8 cellular contexts compared by ENCODE assay signal in genomic region chr1:40316595-40317393, GRCh38. TPM values are rescaled to one million over a fixed set of nuclear protein-coding genes. Genes with fewer than 3 reads are reported as not detected.
DNase-seq lines count a peak whose midpoint lies in the region; ATAC-seq and TF ChIP-seq lines count a peak whose summit lies in the region.

TSS of gene COL9A2 (minus strand) at chr1:40317286. CDS start at chr1:40317197, 89 bp downstream.

- TF ChIP-seq CTCF in CD4-positive, alpha-beta T cell (IDR thresholded peaks at IDR 0.05), result no peak
- TF ChIP-seq CTCF in IMR-90 (conservative IDR thresholded peaks at IDR 0.05; ENCODE audit: low read depth, low read length), result no peak
- TF ChIP-seq CTCF in VCaP (conservative IDR thresholded peaks at IDR 0.05), result peak; percentile 27; the same call in 1 of the 2 replicates
- TF ChIP-seq CTCF in mammary epithelial cell (conservative IDR thresholded peaks at IDR 0.05 in 1 of 2, IDR thresholded peaks at IDR 0.05 in 1 of 2; ENCODE audit: extremely low read depth in 1 of 2, insufficient read depth in 1 of 2, low read depth in 1 of 2, low read length in 2 of 2), result no peak

- H3K36me3 Mint-ChIP-seq in CD4-positive, alpha-beta T cell (ENCODE audit: low read depth), result no peaks in the 10 kb centered on the region

- CTCF ChIA-PET in CD4-positive, alpha-beta T cell (lab: Charles Lee), result interaction anchor here (0.6 to 3.4 kb wide), 10 partner anchors 18 to 173 kb away, joined by 3 to 27 read pairs (median 5); no protein-coding TSS in a partner anchor
- CTCF ChIA-PET in IMR-90 (lab: Yijun Ruan, JAX), result interaction anchor here (1.3 to 2.8 kb wide), 4 partner anchors 19 to 173 kb away, joined by 4 to 16 read pairs (median 10); no protein-coding TSS in a partner anchor
- CTCF ChIA-PET in mammary epithelial cell (lab: Charles Lee; ENCODE audit: low non-redundant PET), result no interaction called here

- H3K23ac ChIP-seq in IMR-90 (ENCODE audit: low read depth, low read length), result no peak within 1 kb of the TSS

- POLR2A ChIA-PET in CD4-positive, alpha-beta T cell (lab: Charles Lee), result interaction anchor here (0.9 to 3.2 kb wide), 9 partner anchors 26 to 164 kb away, joined by 3 to 24 read pairs (median 4); partner anchors contain the start of gene SMAP2
- POLR2A ChIA-PET in IMR-90 (lab: Charles Lee; ENCODE audit: unreplicated experiment), result no interaction called here

- in situ Hi-C loops in IMR-90 (cut with MboI; ENCODE audit: low sequenced_read_pairs), result no loop called here
- in situ Hi-C loops in mammary epithelial cell (cut with MboI; ENCODE audit: low sequenced_read_pairs in 2 of 2), result no loop called here

- no peak within 1 kb of the TSS for H2BK5ac ChIP-seq in IMR-90 (ENCODE audit: low read depth, low read length, poor library complexity, severe bottlenecking)

- peak; percentile 50 for ATAC-seq in CD4-positive, alpha-beta T cell (ENCODE audit: poor library complexity)
- ATAC-seq in IMR-90 (ENCODE audit: low read depth), result peak; percentile 11
- ATAC-seq in GM21825 (IDR thresholded peaks at IDR 0.05; ENCODE audit: unreplicated experiment), result no peak

- H3K9me1 ChIP-seq in IMR-90 (ENCODE audit: insufficient read depth, low read length), result 0 out of 2 replicates have a peak, but pooled peaks cover 3% of the 10 kb centered on the region

- H2AFZ ChIP-seq in IMR-90 (replicated peaks; ENCODE audit: low read length, poor library complexity) (peak within 1 kb of the TSS; percentile 99), mammary epithelial cell (ENCODE audit: low read depth, low read length) (peak within 1 kb of the TSS; percentile 100)

- H3K36me3 ChIP-seq in IMR-90 (ENCODE audit: control insufficient read depth, insufficient read depth, low read length) (no peaks in the 10 kb centered on the region), mammary epithelial cell (ENCODE audit: insufficient read depth, low read length) (no peaks in the 10 kb centered on the region)

- no peak for TF ChIP-seq RAD21 in IMR-90 (IDR thresholded peaks at IDR 0.05; ENCODE audit: low read length)

- H2BK20ac ChIP-seq in IMR-90 (ENCODE audit: low read depth, low read length), result no peak within 1 kb of the TSS

- TF ChIP-seq POLR2A in IMR-90 (IDR thresholded peaks at IDR 0.05; ENCODE audit: low read depth, low read length), result no peak

- H3K27me3 Mint-ChIP-seq in CD4-positive, alpha-beta T cell, result peaks cover 24% of the 10 kb centered on the region

- peaks cover 13% of the 10 kb centered on the region; the same call in 1 of the 2 replicates for H3K4me1 ChIP-seq in IMR-90 (ENCODE audit: control insufficient read depth, insufficient read depth, low read length)
- peaks cover 20% of the 10 kb centered on the region for H3K4me1 ChIP-seq in mammary epithelial cell (ENCODE audit: insufficient read depth, low read length)

- no peak within 1 kb of the TSS; the same call in 1 of the 2 replicates for H3K4ac ChIP-seq in IMR-90 (ENCODE audit: low read depth, low read length)

- H3K9ac ChIP-seq in IMR-90 (ENCODE audit: low read depth, low read length), result no peak within 1 kb of the TSS
- H3K9ac ChIP-seq in mammary epithelial cell (ENCODE audit: insufficient read depth, low read length), result no peak within 1 kb of the TSS

- H4K5ac ChIP-seq in IMR-90 (ENCODE audit: low read depth, low read length), result no peak within 1 kb of the TSS

- peak within 1 kb of the TSS; percentile 90 for H3K4me3 Mint-ChIP-seq in CD4-positive, alpha-beta T cell

- H3K4me2 ChIP-seq in IMR-90 (ENCODE audit: low read depth, low read length), result peak within 1 kb of the TSS; percentile 84
- peak within 1 kb of the TSS; percentile 92 for H3K4me2 ChIP-seq in mammary epithelial cell (ENCODE audit: insufficient read depth, low read depth, low read length)

- H4K8ac ChIP-seq in IMR-90 (ENCODE audit: low read depth in 2 of 2, low read length in 2 of 2), result no peak within 1 kb of the TSS

- no peak within 1 kb of the TSS for H3K56ac ChIP-seq in IMR-90 (ENCODE audit: extremely low read depth, insufficient read depth, low read length)

- H3K27ac Mint-ChIP-seq in CD4-positive, alpha-beta T cell, result peak within 1 kb of the TSS; percentile 64

- 8% methylated on average over 30 of the region's 84 CpGs; no CpG with 5 or more reads in 1 of the 2 experiments for WGBS in IMR-90 (ENCODE audit: extremely low coverage in 2 of 2, insufficient read length in 1 of 2), 2 experiments
- WGBS in mammary epithelial cell (ENCODE audit: low coverage, missing lambda C conversion rate), result no CpG with 5 or more reads among the region's 84 CpGs

- H3K4me1 Mint-ChIP-seq in CD4-positive, alpha-beta T cell (ENCODE audit: low read depth), result peaks cover 37% of the 10 kb centered on the region

- no peak within 1 kb of the TSS for H3K18ac ChIP-seq in IMR-90 (ENCODE audit: low read depth, low read length)

- dilution Hi-C loops in IMR-90 (cut with HindIII; ENCODE audit: low sequenced_read_pairs, unreplicated experiment) (no loop called here), mammary epithelial cell (cut with HindIII; ENCODE audit: low sequenced_read_pairs) (no loop called here)

- H4K20me1 ChIP-seq in IMR-90 (ENCODE audit: insufficient read depth, low read length) (no peaks in the 10 kb centered on the region), mammary epithelial cell (ENCODE audit: insufficient read depth, low read length) (no peaks in the 10 kb centered on the region)

- intact Hi-C loops in CD4-positive, alpha-beta T cell (cut with DNase I, micrococcal nuclease), result loop anchor here in 1 of 2 experiments (1.0 to 5.0 kb wide), 2 partner anchors 88 to 154 kb away; partner anchors contain the start of gene RLF
- intact Hi-C loops in IMR-90 (cut with micrococcal nuclease) (loop anchor here (5.0 kb wide), 1 partner anchor 174 kb away; no protein-coding TSS in a partner anchor), mammary epithelial cell (cut with micrococcal nuclease) (no loop called here)

- no peaks in the 10 kb centered on the region for H3K79me1 ChIP-seq in IMR-90 (ENCODE audit: low read depth in 1 of 2, low read length in 2 of 2)

- peak in 9 of 10 experiments; percentile 31 to 68 (median 48) for DNase-seq in CD4-positive, alpha-beta T cell
- no peak for DNase-seq in IMR-90
- no peak for DNase-seq in mammary epithelial cell
- DNase-seq in kidney tubule cell (ENCODE audit: low spot score), result peak; percentile 33
- DNase-seq in stimulated activated CD4-positive, alpha-beta T cell treated with anti-CD3 and anti-CD28 coated beads, Interleukin-1b, Interleukin-23, amount 100 ng/mL, for 1 hour (ENCODE audit: low read depth in 2 of 2), result peak; percentile 21 to 22
- DNase-seq in AG08395 (ENCODE audit: low spot score), result no peak

- no peak within 1 kb of the TSS for H3K27ac ChIP-seq in CD4-positive, alpha-beta T cell (ENCODE audit: low read depth, low read length)
- no peak within 1 kb of the TSS for H3K27ac ChIP-seq in IMR-90 (ENCODE audit: insufficient read depth, low read length)
- peak within 1 kb of the TSS; percentile 67; the same call in 1 of the 2 replicates for H3K27ac ChIP-seq in VCaP
- H3K27ac ChIP-seq in mammary epithelial cell (ENCODE audit: insufficient read depth, low read depth, low read length), result no peak within 1 kb of the TSS

- no peaks in the 10 kb centered on the region for H3K27me3 ChIP-seq in CD4-positive, alpha-beta T cell (ENCODE audit: control insufficient read depth, insufficient read depth, low read length)
- peaks cover 37% of the 10 kb centered on the region for H3K27me3 ChIP-seq in IMR-90 (ENCODE audit: control insufficient read depth, insufficient read depth, low read length)
- H3K27me3 ChIP-seq in mammary epithelial cell (ENCODE audit: insufficient read depth, low read length), result peaks cover 14% of the 10 kb centered on the region

- H3K4me3 ChIP-seq in IMR-90 (ENCODE audit: insufficient read depth, low read depth, low read length) (peak within 1 kb of the TSS; percentile 33), mammary epithelial cell (replicated peaks in 1 of 3; ENCODE audit: insufficient read depth in 1 of 3, low read depth in 2 of 3, low read length in 3 of 3) (peak within 1 kb of the TSS in 2 of 3 experiments; percentile 29 to 30)

- peak within 1 kb of the TSS; percentile 87 for H2AK9ac ChIP-seq in IMR-90 (replicated peaks; ENCODE audit: low read depth, low read length, poor library complexity)

- no peaks in the 10 kb centered on the region for H3K79me2 ChIP-seq in mammary epithelial cell (ENCODE audit: insufficient read depth, low read length)

- H4K91ac ChIP-seq in IMR-90 (ENCODE audit: insufficient read depth, low read depth, low read length), result no peak within 1 kb of the TSS

- no peak within 1 kb of the TSS for H2AK5ac ChIP-seq in IMR-90 (ENCODE audit: low read depth, low read length)

- H2BK120ac ChIP-seq in IMR-90 (ENCODE audit: low read depth, low read length), result no peak within 1 kb of the TSS

- no peaks in the 10 kb centered on the region for H3K9me3 Mint-ChIP-seq in CD4-positive, alpha-beta T cell

- H2BK15ac ChIP-seq in IMR-90 (ENCODE audit: low read depth, low read length), result no peak within 1 kb of the TSS

- no peaks in the 10 kb centered on the region for H3K9me3 ChIP-seq in CD4-positive, alpha-beta T cell (ENCODE audit: control insufficient read depth, low read length)
- H3K9me3 ChIP-seq in IMR-90 (ENCODE audit: control insufficient read depth, insufficient read depth, low read length) (no peaks in the 10 kb centered on the region), mammary epithelial cell (replicated peaks; ENCODE audit: insufficient read depth, low read length) (no peaks in the 10 kb centered on the region)

- BruUV-seq in IMR-90 (replicated peaks; lab: Mats Ljungman, UMichigan) (no TSS peak), mammary epithelial cell (replicated peaks; lab: Mats Ljungman, UMichigan) (no TSS peak)

- H3K14ac ChIP-seq in IMR-90 (replicated peaks; ENCODE audit: low read depth, low read length), result no peak within 1 kb of the TSS

TF ChIP-seq in IMR-90, 13 proteins besides CTCF, POLR2A, EP300 and RAD21 (continues in another document):
- TF ChIP-seq MXI1 (IDR thresholded peaks at IDR 0.05; ENCODE audit: borderline replicate concordance, low read depth, low read length), result no peak
- no peak for TF ChIP-seq NFE2L2 (IDR thresholded peaks at IDR 0.05; ENCODE audit: low read depth, low read length)
- no peak for TF ChIP-seq BHLHE40 (IDR thresholded peaks at IDR 0.05; ENCODE audit: low read depth, low read length)
- no peak for TF ChIP-seq MAFK (IDR thresholded peaks at IDR 0.05; ENCODE audit: low read depth, low read length)
- TF ChIP-seq CEBPB (IDR thresholded peaks at IDR 0.05; ENCODE audit: low read depth, low read length), result no peak

RNA-seq across cellular contexts. Expression of gene COL9A2, which starts in this region (rescaled TPM):
- 1 to 10 TPM; 2.4 to 3.0 TPM for total RNA-seq in CD4-positive, alpha-beta T cell
- 0.56 and 0.90 TPM in 2 replicates for total RNA-seq in IMR-90 (2012; rRNA removed)
- polyA plus RNA-seq in IMR-90 (2012; rRNA removed), result 1.3 and 1.6 TPM in 2 replicates
- polyA plus RNA-seq in IMR-90 (2012; cell fraction: cytosol; rRNA removed), result 1.1 and 1.3 TPM in 2 replicates
- 6.1 and 8.7 TPM in 2 replicates for polyA plus RNA-seq in IMR-90 (2012; cell fraction: nucleus; rRNA removed; ENCODE audit: low replicate concordance)
- total RNA-seq in mammary epithelial cell, result 1 to 10 TPM in 1 of 2 donors, under 1 TPM in 1; 0.40 to 4.0 TPM
- 0.23 TPM for polyA plus RNA-seq in mammary epithelial cell
- polyA minus RNA-seq in mammary epithelial cell, result 2.4 TPM

Comparison
In these comparisons a context has a peak if more than half of its experiments do, and no peak if none do; other contexts are left out.
1. DNase-seq: peak in CD4-positive, alpha-beta T cell (9 of 10), kidney tubule cell (single experiment) and stimulated activated CD4-positive, alpha-beta T cell treated with anti-CD3 and anti-CD28 coated beads, Interleukin-1b, Interleukin-23, amount 100 ng/mL, for 1 hour (2 of 2); none in IMR-90 (single experiment), mammary epithelial cell (single experiment) and AG08395 (single experiment).